Comparison of ENCODE assay signal across 25 cellular contexts in the genomic region with DNA sequence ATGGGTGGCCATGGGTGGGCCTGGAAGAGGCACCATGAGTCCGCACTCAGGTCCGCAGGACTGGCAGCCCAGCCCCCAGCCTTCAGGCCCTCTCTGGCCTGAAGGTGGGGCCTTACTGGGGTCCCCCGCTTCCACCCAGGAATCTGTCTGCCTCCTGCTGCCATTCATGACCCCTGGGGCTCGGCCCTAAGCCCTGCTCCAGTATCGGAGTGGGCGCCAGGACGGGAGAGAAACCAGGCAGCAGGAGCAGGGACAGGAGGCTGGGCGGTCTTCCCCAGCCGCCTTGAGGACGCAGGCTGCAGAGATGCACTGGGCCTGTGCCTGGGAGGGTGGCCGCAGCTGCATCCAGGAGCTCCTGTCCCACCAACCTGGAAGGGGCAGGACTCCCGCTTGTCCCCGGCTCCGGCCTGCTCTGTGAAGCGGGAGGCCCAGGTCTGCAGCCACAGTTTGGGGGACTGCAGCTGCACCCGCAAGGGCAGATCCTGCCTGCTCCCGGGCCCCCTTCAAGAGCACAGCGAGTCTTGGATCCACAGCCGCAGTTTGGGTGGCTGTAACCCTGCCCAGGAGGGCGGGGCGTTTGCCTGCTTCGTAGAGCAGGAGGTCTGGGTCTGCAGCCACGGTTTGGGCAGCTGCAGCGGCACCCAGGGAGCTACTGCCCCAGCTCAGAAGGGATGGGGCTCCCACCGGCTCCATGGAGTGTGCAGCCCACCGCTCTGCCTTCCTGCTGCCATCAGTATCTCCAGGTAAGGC.
"Had no signal": no experiment of that assay in that cellular context is flagged by ENCODE, and none has a peak within 500 bp of the region (broad histone marks: within the 10 kb centered on the region; RNA-seq: fewer than 3 reads in every experiment).

No MANE protein-coding gene starts in this region.

- H3K27me3 ChIP-seq: colonic mucosa, foreskin keratinocyte, heart left ventricle, hepatocyte, left lung, right lobe of liver, testis had no signal

- H2AFZ ChIP-seq: hepatocyte had no signal

- H3K4me1 Mint-ChIP-seq: mesothelial cell of epicardium; naive B cell; neural crest cell; stimulated activated memory B cell treated with anti-CD40 and anti-IgM and Interleukin-4, amounts not matched to agents 10 μg/mL and 1 μg/mL and 100 μg/mL, for 72 hours had no signal

- H3K27me3 Mint-ChIP-seq: stimulated activated memory B cell treated with anti-CD40 and anti-IgM and Interleukin-4, amounts not matched to agents 10 μg/mL and 1 μg/mL and 100 μg/mL, for 72 hours; type B pancreatic cell had no signal

- H3K9me3 ChIP-seq: colonic mucosa, esophagus muscularis mucosa, gastroesophageal sphincter, heart left ventricle, left lung, mucosa of descending colon, psoas muscle, right lobe of liver, testis, tibial artery had no signal

- DNase-seq: colonic mucosa; dermis blood vessel endothelial cell; effector memory CD4-positive, alpha-beta T cell; foreskin keratinocyte; heart left ventricle; left cardiac atrium; left lung; mesenchymal stem cell; mucosa of descending colon; naive B cell; psoas muscle; right lobe of liver; stimulated activated CD4-positive, alpha-beta T cell treated with anti-CD3 and anti-CD28 coated beads, Interleukin-4, amount 100 ng/mL, for 4 hours; stimulated activated naive CD8-positive, alpha-beta T cell treated with anti-CD3 and anti-CD28 coated beads, Interleukin-15, Interleukin-2, amounts not matched to agents 100 U/mL and 50 U/mL, for 24 hours; substantia nigra; testis; tibial artery had no signal

- ATAC-seq: foreskin keratinocyte; gastroesophageal sphincter; heart left ventricle; left cardiac atrium; left lung; mucosa of descending colon; natural killer cell treated with Interleukin-12 subunit alpha and Interleukin-12 subunit beta and Interleukin-15 and Interleukin-18, amount 100 ng/mL, for 72 hours; psoas muscle; stimulated activated memory B cell treated with anti-CD40 and anti-IgM and Interleukin-4, amounts not matched to agents 10 μg/mL and 1 μg/mL and 100 μg/mL, for 72 hours; stimulated activated naive CD8-positive, alpha-beta T cell treated with anti-CD3 and anti-CD28 coated beads, Interleukin-15, Interleukin-2, amounts not matched to agents 100 U/mL and 50 U/mL, for 24 hours had no signal

- H3K4me1 ChIP-seq: colonic mucosa, esophagus muscularis mucosa, foreskin keratinocyte, gastroesophageal sphincter, heart left ventricle, left lung, psoas muscle, right lobe of liver, testis, tibial artery had no signal

- H3K4me3 ChIP-seq: colonic mucosa, esophagus muscularis mucosa, gastroesophageal sphincter, heart left ventricle, hepatocyte, left lung, mucosa of descending colon, psoas muscle, right lobe of liver, testis, tibial artery had no signal

- H3K36me3 ChIP-seq: colonic mucosa, esophagus muscularis mucosa, gastroesophageal sphincter, heart left ventricle, left lung, right lobe of liver, tibial artery had no signal

- H3K9me3 Mint-ChIP-seq: mesothelial cell of epicardium; naive B cell; natural killer cell treated with Interleukin-12 subunit alpha and Interleukin-12 subunit beta and Interleukin-15 and Interleukin-18, amount 100 ng/mL, for 72 hours; neural crest cell; stimulated activated memory B cell treated with anti-CD40 and anti-IgM and Interleukin-4, amounts not matched to agents 10 μg/mL and 1 μg/mL and 100 μg/mL, for 72 hours; type B pancreatic cell had no signal

- H3K4me2 ChIP-seq: hepatocyte had no signal

- H3K36me3 Mint-ChIP-seq: mesothelial cell of epicardium; naive B cell; natural killer cell treated with Interleukin-12 subunit alpha and Interleukin-12 subunit beta and Interleukin-15 and Interleukin-18, amount 100 ng/mL, for 72 hours; stimulated activated memory B cell treated with anti-CD40 and anti-IgM and Interleukin-4, amounts not matched to agents 10 μg/mL and 1 μg/mL and 100 μg/mL, for 72 hours; type B pancreatic cell had no signal

- H3K27ac Mint-ChIP-seq: mesothelial cell of epicardium; natural killer cell treated with Interleukin-12 subunit alpha and Interleukin-12 subunit beta and Interleukin-15 and Interleukin-18, amount 100 ng/mL, for 72 hours; stimulated activated memory B cell treated with anti-CD40 and anti-IgM and Interleukin-4, amounts not matched to agents 10 μg/mL and 1 μg/mL and 100 μg/mL, for 72 hours; type B pancreatic cell had no signal

- H3K27ac ChIP-seq: colonic mucosa, esophagus muscularis mucosa, foreskin keratinocyte, gastroesophageal sphincter, heart left ventricle, hepatocyte, left lung, psoas muscle, right lobe of liver, testis, tibial artery had no signal

- H3K4me3 Mint-ChIP-seq: mesothelial cell of epicardium; naive B cell; natural killer cell treated with Interleukin-12 subunit alpha and Interleukin-12 subunit beta and Interleukin-15 and Interleukin-18, amount 100 ng/mL, for 72 hours; neural crest cell; stimulated activated memory B cell treated with anti-CD40 and anti-IgM and Interleukin-4, amounts not matched to agents 10 μg/mL and 1 μg/mL and 100 μg/mL, for 72 hours; type B pancreatic cell had no signal
